Comparison of ENCODE assay signal across 20 cellular contexts in genomic region chr5:32249668-32250067, GRCh38.
DNase-seq lines count a peak whose midpoint lies in the region; ATAC-seq and TF ChIP-seq lines count a peak whose summit lies in the region.
"Had no signal": no experiment of that assay in that cellular context is flagged by ENCODE, and none has a peak within 500 bp of the region (broad histone marks: within the 10 kb centered on the region; RNA-seq: fewer than 3 reads in every experiment).

No MANE protein-coding gene starts in this region.

- no peaks in the 10 kb centered on the region for H3K9me3 Mint-ChIP-seq in CD8-positive, alpha-beta T cell
- H3K9me3 Mint-ChIP-seq in type B pancreatic cell = no peaks in the 10 kb centered on the region
- H3K9me3 Mint-ChIP-seq: T-helper 2 cell treated with Interferon-gamma antibody and Interleukin-4, amounts not matched to agents 5 μg/mL and 100 μg/mL, for 36 hours had no signal

- no peaks in the 10 kb centered on the region for H3K4me1 Mint-ChIP-seq in CD8-positive, alpha-beta T cell (ENCODE audit: low read depth)
- peaks cover under 1% of the 10 kb centered on the region for H3K4me1 Mint-ChIP-seq in type B pancreatic cell (ENCODE audit: unreplicated experiment)

- H3K27ac Mint-ChIP-seq in CD8-positive, alpha-beta T cell = peak overlapping the region; percentile 14
- H3K27ac Mint-ChIP-seq in type B pancreatic cell = no peak overlapping the region
- H3K27ac Mint-ChIP-seq: T-helper 2 cell treated with Interferon-gamma antibody and Interleukin-4, amounts not matched to agents 5 μg/mL and 100 μg/mL, for 36 hours had no signal

- H3K4me3 ChIP-seq in CD8-positive, alpha-beta T cell (ENCODE audit: low read depth, low read length) = no peak overlapping the region
- H3K4me3 ChIP-seq in prostate gland = no peak overlapping the region
- H3K4me3 ChIP-seq in heart left ventricle = no peak overlapping the region
- H3K4me3 ChIP-seq: gastroesophageal sphincter, spleen, testis had no signal

- no peak overlapping the region for H3K27ac ChIP-seq in CD8-positive, alpha-beta T cell (ENCODE audit: low read depth, low read length)
- H3K27ac ChIP-seq in VCaP = peak overlapping the region; percentile 96
- H3K27ac ChIP-seq in prostate gland = peak overlapping the region; percentile 57 to 71
- no peak overlapping the region for H3K27ac ChIP-seq in heart left ventricle
- H3K27ac ChIP-seq: gastroesophageal sphincter, spleen, testis had no signal

- H3K36me3 ChIP-seq in CD8-positive, alpha-beta T cell (ENCODE audit: insufficient read depth, low read length) = peaks cover 20% of the 10 kb centered on the region
- H3K36me3 ChIP-seq in prostate gland (peaks cover 2 to 9% of the 10 kb centered on the region in 2 donors), heart left ventricle (peaks cover 0 to 97% (median 82%) of the 10 kb centered on the region in 9 donors)

- no peaks in the 10 kb centered on the region for H3K9me3 ChIP-seq in CD8-positive, alpha-beta T cell (ENCODE audit: low read length)
- no peaks in the 10 kb centered on the region for H3K9me3 ChIP-seq in prostate gland
- H3K9me3 ChIP-seq in heart left ventricle = peaks cover 0 to 8% (median 0%) of the 10 kb centered on the region in 12 donors
- H3K9me3 ChIP-seq: gastroesophageal sphincter, testis had no signal

- CTCF ChIA-PET in CD8-positive, alpha-beta T cell (lab: Charles Lee) = interaction anchor here (1.1 to 2.0 kb wide), 2 partner anchors 17 to 80 kb away, joined by 5 to 8 read pairs; no protein-coding TSS in a partner anchor

- ATAC-seq in CD8-positive, alpha-beta T cell = no peak
- peak; percentile 91 for ATAC-seq in left colon
- no peak for ATAC-seq in heart left ventricle
- ATAC-seq: gastroesophageal sphincter had no signal

- no peaks in the 10 kb centered on the region for H3K4me1 ChIP-seq in CD8-positive, alpha-beta T cell (ENCODE audit: insufficient read depth, low read length)
- no peaks in the 10 kb centered on the region for H3K4me1 ChIP-seq in prostate gland (replicated peaks)
- H3K4me1 ChIP-seq in heart left ventricle = peaks cover 0 to under 1% (median 0%) of the 10 kb centered on the region in 12 donors
- H3K4me1 ChIP-seq: gastroesophageal sphincter, spleen, testis had no signal

- H3K27me3 ChIP-seq in CD8-positive, alpha-beta T cell (ENCODE audit: insufficient read depth, low read length) = no peaks in the 10 kb centered on the region
- H3K27me3 ChIP-seq in prostate gland (replicated peaks; ENCODE audit: insufficient read depth) (no peaks in the 10 kb centered on the region), heart left ventricle (no peaks in the 10 kb centered on the region)
- H3K27me3 ChIP-seq: gastroesophageal sphincter, spleen, testis had no signal

- TF ChIP-seq POLR2A in prostate gland (IDR thresholded peaks at IDR 0.05) (no peak), heart left ventricle (IDR thresholded peaks at IDR 0.05) (no peak)

- intact Hi-C loops in CD8-positive, alpha-beta T cell (cut with DNase I, micrococcal nuclease) = no loop called here
- intact Hi-C loops in left colon (cut with DNase I, micrococcal nuclease) = no loop called here
- intact Hi-C loops in prostate gland (cut with DNase I) = no loop called here
- intact Hi-C loops in heart left ventricle (cut with DNase I) = loop anchor here in 2 of 10 donors (5.0 to 10.0 kb wide), 2 partner anchors 65 to 68 kb away; partner anchors contain the start of gene MTMR12 (in 1 of the 2)

- TF ChIP-seq CTCF in CD8-positive, alpha-beta T cell (IDR thresholded peaks at IDR 0.05) = no peak
- TF ChIP-seq CTCF in VCaP (conservative IDR thresholded peaks at IDR 0.05) (no peak), prostate gland (IDR thresholded peaks at IDR 0.05) (no peak), type B pancreatic cell (conservative IDR thresholded peaks at IDR 0.05) (no peak), heart left ventricle (IDR thresholded peaks at IDR 0.05) (no peak)

- POLR2A ChIA-PET in CD8-positive, alpha-beta T cell (lab: Charles Lee) = no interaction called here

- no peaks in the 10 kb centered on the region for H3K27me3 Mint-ChIP-seq in CD8-positive, alpha-beta T cell (ENCODE audit: low read depth)
- H3K27me3 Mint-ChIP-seq in type B pancreatic cell = no peaks in the 10 kb centered on the region

- no peak for DNase-seq in CD8-positive, alpha-beta T cell
- no peak for DNase-seq in left colon
- peak; percentile 58 for DNase-seq in prostate gland (ENCODE audit: low spot score)
- DNase-seq in stimulated activated CD4-positive, alpha-beta T cell treated with anti-CD3 and anti-CD28 coated beads, Interleukin-12 subunit alpha, Interleukin-12 subunit beta, amount 100 ng/mL, for 4 hours = no peak
- DNase-seq in type B pancreatic cell (ENCODE audit: extremely low spot score, unreplicated experiment) = no peak
- no peak for DNase-seq in heart left ventricle
- DNase-seq: COR-L47; DMS79 treated with DMSO at 0.1 percent for 48 hours; islet precursor cell; NCI-H1105 treated with DMSO at 0.1 percent for 48 hours; NCI-H2081; retina; spleen; stimulated activated CD4-positive, alpha-beta T cell treated with anti-CD3 and anti-CD28 coated beads, Interleukin-4, amount 100 ng/mL, for 1 hour; stimulated activated naive CD4-positive, alpha-beta T cell; testis had no signal

- peaks cover 90% of the 10 kb centered on the region for H3K36me3 Mint-ChIP-seq in CD8-positive, alpha-beta T cell
- H3K36me3 Mint-ChIP-seq in type B pancreatic cell = peaks cover 46% of the 10 kb centered on the region

- WGBS in prostate gland = 70% methylated on average over 2 of the region's 2 CpGs
- WGBS in heart left ventricle, 4 donors = 94 to 99% (median 94%) methylated on average over 2 of the region's 2 CpGs

- H3K4me3 Mint-ChIP-seq in CD8-positive, alpha-beta T cell = no peak overlapping the region
- H3K4me3 Mint-ChIP-seq in type B pancreatic cell = no peak overlapping the region
- H3K4me3 Mint-ChIP-seq: brain; T-helper 2 cell treated with Interferon-gamma antibody and Interleukin-4, amounts not matched to agents 5 μg/mL and 100 μg/mL, for 36 hours had no signal

Comparison
In these comparisons a context has a peak if more than half of its experiments do, and no peak if none do; other contexts are left out.
1. H3K27ac ChIP-seq: peak in VCaP (single experiment) and prostate gland (2 of 2); none in CD8-positive, alpha-beta T cell (single experiment) and heart left ventricle (0 of 12).